Comparison of ENCODE assay signal across 8 cellular contexts in the genomic region with DNA sequence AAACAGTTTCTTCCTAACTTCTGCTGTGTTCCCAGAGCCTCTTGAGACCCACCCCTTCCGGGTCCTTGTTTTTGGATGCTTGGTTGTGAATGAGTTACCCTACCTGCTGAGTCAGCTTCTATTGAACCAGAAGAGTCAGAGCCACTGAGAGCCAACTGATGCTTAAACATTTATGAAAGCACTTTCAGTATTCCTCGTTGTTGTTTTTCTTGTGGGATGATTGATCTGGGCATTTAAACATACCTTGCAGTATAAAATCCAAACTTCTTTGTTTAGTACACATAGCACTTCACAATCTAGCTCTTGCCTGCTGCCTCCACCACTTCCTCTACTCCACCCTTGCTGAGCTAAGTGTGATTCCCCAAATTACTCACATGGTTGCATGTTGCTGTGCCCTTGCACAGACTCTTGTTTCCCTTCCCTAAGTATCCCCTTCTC. TPM values are rescaled to one million over a fixed set of nuclear protein-coding genes. Genes with fewer than 3 reads are reported as not detected.
DNase-seq lines count a peak whose midpoint lies in the region; ATAC-seq and TF ChIP-seq lines count a peak whose summit lies in the region.

No MANE protein-coding gene starts in this region.

- H3K27ac ChIP-seq in breast epithelium (peak overlapping the region in 1 of 2 donors; percentile 41), coronary artery (peak overlapping the region; percentile 18 to 73)

- CTCF ChIA-PET in MCF 10A (lab: Yijun Ruan, JAX): interaction anchor here (0.6 to 1.9 kb wide), 8 partner anchors 10 to 943 kb away, joined by 3 to 8 read pairs (median 3); no protein-coding TSS in a partner anchor
- CTCF ChIA-PET in Calu3 (lab: Charles Lee): interaction anchor here (0.6 kb wide), 1 partner anchor 89 kb away, joined by 3 read pairs; no protein-coding TSS in a partner anchor

- no peaks in the 10 kb centered on the region for H3K4me1 ChIP-seq in breast epithelium

- H3K27me3 ChIP-seq in breast epithelium: no peaks in the 10 kb centered on the region

- H3K9me3 Mint-ChIP-seq in MCF 10A (ENCODE audit: unreplicated experiment): no peaks in the 10 kb centered on the region
- H3K9me3 Mint-ChIP-seq in Calu3 (ENCODE audit: low read depth, unreplicated experiment): no peaks in the 10 kb centered on the region

- BruUV-seq in MCF 10A (replicated peaks; lab: Mats Ljungman, UMichigan): no TSS peak
- no TSS peak for BruUV-seq in Calu3 (replicated peaks; lab: Mats Ljungman, UMichigan)

- H3K4me3 Mint-ChIP-seq in MCF 10A (ENCODE audit: unreplicated experiment): no peak overlapping the region
- H3K4me3 Mint-ChIP-seq in Calu3 (ENCODE audit: low read depth, unreplicated experiment): no peak overlapping the region
- no peak overlapping the region for H3K4me3 Mint-ChIP-seq in T-helper 17 cell

- TF ChIP-seq CTCF in MCF 10A (IDR thresholded peaks at IDR 0.05; ENCODE audit: unreplicated experiment) (no peak), breast epithelium (IDR thresholded peaks at IDR 0.05) (no peak), coronary artery (IDR thresholded peaks at IDR 0.05) (no peak), Calu3 (IDR thresholded peaks at IDR 0.05; ENCODE audit: unreplicated experiment) (no peak)

- POLR2A ChIA-PET in MCF 10A (lab: Yijun Ruan, JAX): no interaction called here

- H3K27me3 Mint-ChIP-seq in MCF 10A (ENCODE audit: insufficient read depth, unreplicated experiment): no peaks in the 10 kb centered on the region
- H3K27me3 Mint-ChIP-seq in Calu3 (ENCODE audit: unreplicated experiment): no peaks in the 10 kb centered on the region
- H3K27me3 Mint-ChIP-seq in T-helper 17 cell: peaks cover 68% of the 10 kb centered on the region

- peak; percentile 91 for ATAC-seq in HG03196 (IDR thresholded peaks at IDR 0.05; ENCODE audit: unreplicated experiment)
- peak; percentile 92 for ATAC-seq in stimulated activated naive CD8-positive, alpha-beta T cell treated with anti-CD3 and anti-CD28 coated beads, Interleukin-15, Interleukin-2, amounts not matched to agents 100 U/mL and 50 U/mL, for 24 hours
- ATAC-seq in T-helper 17 cell: no peak

- no peak overlapping the region for H3K4me3 ChIP-seq in breast epithelium
- H3K4me3 ChIP-seq in coronary artery: no peak overlapping the region

- H3K36me3 Mint-ChIP-seq in MCF 10A (ENCODE audit: insufficient read depth, unreplicated experiment) (peaks cover 5% of the 10 kb centered on the region), Calu3 (ENCODE audit: insufficient read depth, unreplicated experiment) (peaks cover 3% of the 10 kb centered on the region), T-helper 17 cell (ENCODE audit: low read depth) (peaks cover under 1% of the 10 kb centered on the region)

- no peak for TF ChIP-seq POLR2A in breast epithelium (IDR thresholded peaks at IDR 0.05)

- intact Hi-C loops in MCF 10A (cut with micrococcal nuclease): no loop called here
- intact Hi-C loops in breast epithelium (cut with DNase I; ENCODE audit: low total_unique reads): no loop called here
- intact Hi-C loops in Calu3 (cut with micrococcal nuclease; ENCODE audit: unreplicated experiment): no loop called here

- H3K9me3 ChIP-seq in breast epithelium (no peaks in the 10 kb centered on the region), T-helper 17 cell (ENCODE audit: control insufficient read depth, low read length, poor library complexity, severe bottlenecking) (no peaks in the 10 kb centered on the region)

- H3K4me1 Mint-ChIP-seq in MCF 10A (ENCODE audit: insufficient read depth, unreplicated experiment): peaks cover 11% of the 10 kb centered on the region
- H3K4me1 Mint-ChIP-seq in Calu3 (ENCODE audit: low read depth, unreplicated experiment): peaks cover 10% of the 10 kb centered on the region
- H3K4me1 Mint-ChIP-seq in T-helper 17 cell: peaks cover 6% of the 10 kb centered on the region

- H3K36me3 ChIP-seq in breast epithelium: no peaks in the 10 kb centered on the region

- H3K27ac Mint-ChIP-seq in MCF 10A (ENCODE audit: low read depth, unreplicated experiment): peak overlapping the region; percentile 11
- no peak overlapping the region for H3K27ac Mint-ChIP-seq in Calu3 (ENCODE audit: unreplicated experiment)
- H3K27ac Mint-ChIP-seq in T-helper 17 cell: no peak overlapping the region

- DNase-seq in MCF 10A (ENCODE audit: unreplicated experiment) (no peak), breast epithelium (ENCODE audit: low spot score in 2 of 2) (no peak), coronary artery (ENCODE audit: low spot score) (no peak), Calu3 (no peak), superior temporal gyrus (ENCODE audit: extremely low spot score) (no peak), T-helper 17 cell (no peak)
- peak; percentile 32 for DNase-seq in stimulated activated naive CD8-positive, alpha-beta T cell treated with anti-CD3 and anti-CD28 coated beads, Interleukin-15, Interleukin-2, amounts not matched to agents 100 U/mL and 50 U/mL, for 24 hours

RNA-seq across cellular contexts. Expression of gene PRSS23, which starts 5.5 kb away (rescaled TPM):
- total RNA-seq in MCF 10A (2022) (9.8 and 13.8 TPM in 2 replicates), breast epithelium (10 to 100 TPM; 25.2 to 53.7 (median 33.0) TPM), Calu3 (2022) (13.9 and 14.5 TPM in 2 replicates), T-helper 17 cell (not detected)

Comparison
In these comparisons a context has a peak if more than half of its experiments do, and no peak if none do; other contexts are left out.
1. RNA of gene PRSS23, which starts 5.5 kb away (total RNA-seq): 25.2 to 53.7 TPM in breast epithelium, 13.9 to 14.5 TPM in Calu3 and 9.8 to 13.8 TPM in MCF 10A; not detected in T-helper 17 cell; every median in the first group is over 10 times any median in the second.